Comparison of ENCODE assay signal across 16 cellular contexts in the genomic region with DNA sequence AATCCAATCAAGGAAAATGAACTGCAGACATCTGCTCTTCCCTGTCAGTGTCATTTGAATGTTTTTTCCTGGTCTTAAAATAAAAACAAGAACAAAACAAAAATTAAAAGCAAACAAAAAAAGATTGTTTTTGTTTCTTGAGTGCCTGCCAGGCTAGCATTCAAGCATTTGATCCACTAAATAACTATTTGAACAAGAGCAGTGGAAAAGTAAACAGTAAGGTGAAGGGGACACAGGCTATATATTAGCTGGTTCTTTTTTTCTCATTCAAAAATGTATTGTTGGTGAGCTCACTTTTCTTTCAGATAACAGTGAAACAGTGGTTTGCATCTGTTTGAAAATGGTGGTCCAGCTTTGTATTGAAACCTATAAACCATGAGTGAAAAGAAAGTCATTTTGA.
DNase-seq lines count a peak whose midpoint lies in the region; FAIRE-seq and TF ChIP-seq lines count a peak whose summit lies in the region.
"Had no signal": no experiment of that assay in that cellular context is flagged by ENCODE, and none has a peak within 500 bp of the region (broad histone marks: within the 10 kb centered on the region; RNA-seq: fewer than 3 reads in every experiment).

No MANE protein-coding gene starts in this region.

- CTCF ChIA-PET in Caco-2 (lab: Charles Lee), result no interaction called here

- H3K4me3 ChIP-seq in Caco-2 (ENCODE audit: low read depth, low read length) (no peak overlapping the region), coronary artery (no peak overlapping the region)
- H3K4me3 ChIP-seq: SK-N-MC had no signal

- H3K9me3 ChIP-seq in Caco-2 (no peaks in the 10 kb centered on the region), H9 (ENCODE audit: control insufficient read depth, low read depth, low read length) (no peaks in the 10 kb centered on the region)

- no TSS peak for BruUV-seq in Caco-2 (replicated peaks; lab: Mats Ljungman, UMichigan)

- H2BK120ac ChIP-seq in H9 (ENCODE audit: low read depth, low read length, poor library complexity, severe bottlenecking), result no peak overlapping the region

- FAIRE-seq in islet of Langerhans (lab: Jason Lieb, UNC), result peak; percentile 97
- FAIRE-seq: H1 had no signal

- no peak overlapping the region for H3K4me2 ChIP-seq in H9 (ENCODE audit: insufficient read depth, insufficient read length, low read length)

- no peaks in the 10 kb centered on the region for H3K9me3 Mint-ChIP-seq in Caco-2 (ENCODE audit: unreplicated experiment)
- H3K9me3 Mint-ChIP-seq in H9, result no peaks in the 10 kb centered on the region

- no peak overlapping the region for H2BK20ac ChIP-seq in H9 (ENCODE audit: low read depth, low read length, poor library complexity, severe bottlenecking)

- H4K5ac ChIP-seq in H9 (ENCODE audit: insufficient read length, low read depth, low read length), result no peak overlapping the region

- TF ChIP-seq CTCF in 22Rv1 (IDR thresholded peaks at IDR 0.05) (no peak), Caco-2 (IDR thresholded peaks at IDR 0.05; ENCODE audit: insufficient read depth in 1 of 2, low read depth in 1 of 2, low read length in 1 of 2, severe bottlenecking in 1 of 2, unreplicated experiment in 1 of 2) (no peak), H9 (conservative IDR thresholded peaks at IDR 0.05) (no peak), coronary artery (IDR thresholded peaks at IDR 0.05) (no peak)

- H3K79me1 ChIP-seq in H9 (ENCODE audit: insufficient read depth, low read depth, low read length, poor library complexity, severe bottlenecking), result no peaks in the 10 kb centered on the region

- H4K8ac ChIP-seq in H9 (replicated peaks; ENCODE audit: insufficient read length, low read depth, low read length), result no peak overlapping the region

- H3K18ac ChIP-seq in H9 (ENCODE audit: insufficient read length, low read depth, low read length), result no peak overlapping the region

- H3K4me1 Mint-ChIP-seq in Caco-2 (ENCODE audit: low read depth, unreplicated experiment) (no peaks in the 10 kb centered on the region), H9 (no peaks in the 10 kb centered on the region)

- H3K4me3 Mint-ChIP-seq in Caco-2 (ENCODE audit: unreplicated experiment), result no peak overlapping the region
- H3K4me3 Mint-ChIP-seq in H9, result no peak overlapping the region

- no peak overlapping the region for H3K9ac ChIP-seq in H9 (ENCODE audit: extremely low read depth, insufficient read length, low read length)

- no peak overlapping the region for H2BK12ac ChIP-seq in H9 (ENCODE audit: insufficient read length, low read depth, low read length)

- H3K23ac ChIP-seq in H9 (ENCODE audit: insufficient read length, low read depth, low read length), result no peak overlapping the region

- H3K4ac ChIP-seq in H9 (ENCODE audit: low read depth, low read length), result no peak overlapping the region

- intact Hi-C loops in Caco-2 (cut with micrococcal nuclease; ENCODE audit: unreplicated experiment), result no loop called here

- no peaks in the 10 kb centered on the region for H4K20me1 ChIP-seq in H9 (ENCODE audit: control insufficient read depth, insufficient read depth, insufficient read length)

- POLR2A ChIA-PET in Caco-2 (lab: Charles Lee), result no interaction called here

- H3T11ph ChIP-seq in H9 (ENCODE audit: low read length), result no peak overlapping the region

- no peaks in the 10 kb centered on the region for H3K36me3 Mint-ChIP-seq in Caco-2 (ENCODE audit: insufficient read depth, unreplicated experiment)
- no peaks in the 10 kb centered on the region for H3K36me3 Mint-ChIP-seq in H9 (ENCODE audit: insufficient read depth in 1 of 3, low read depth in 3 of 3)

- no peak overlapping the region for H3K56ac ChIP-seq in H9 (ENCODE audit: insufficient read length, low read depth, low read length)

- no peak overlapping the region for H3K14ac ChIP-seq in H9 (ENCODE audit: insufficient read depth, low read length)

- H2BK15ac ChIP-seq in H9 (ENCODE audit: low read depth, low read length), result no peak overlapping the region

- no peak overlapping the region for H2AFZ ChIP-seq in H9 (ENCODE audit: low read length)

- no peaks in the 10 kb centered on the region for H3K36me3 ChIP-seq in Caco-2 (ENCODE audit: control insufficient read depth, insufficient read depth, low read length)

- H3K27me3 Mint-ChIP-seq in Caco-2 (ENCODE audit: insufficient read depth, unreplicated experiment) (no peaks in the 10 kb centered on the region), H9 (ENCODE audit: low read depth) (no peaks in the 10 kb centered on the region)

- H3K27ac Mint-ChIP-seq in Caco-2 (ENCODE audit: unreplicated experiment) (no peak overlapping the region), H9 (no peak overlapping the region)

- H2BK5ac ChIP-seq in H9 (ENCODE audit: insufficient read length, low read length), result no peak overlapping the region

- no peaks in the 10 kb centered on the region for H3K23me2 ChIP-seq in H9 (ENCODE audit: insufficient read length, low read depth, low read length, poor library complexity, severe bottlenecking)

- H3K4me1 ChIP-seq in Caco-2 (no peaks in the 10 kb centered on the region), H9 (ENCODE audit: insufficient read depth, low read length) (no peaks in the 10 kb centered on the region)

- H3K27ac ChIP-seq in 22Rv1 (peak overlapping the region; percentile 67), H9 (ENCODE audit: insufficient read length, low read depth, low read length) (no peak overlapping the region), coronary artery (no peak overlapping the region)
- H3K27ac ChIP-seq: SK-N-MC had no signal

- no peak overlapping the region for H4K91ac ChIP-seq in H9 (ENCODE audit: insufficient read length, low read depth, low read length)

- H3K27me3 ChIP-seq in Caco-2 (replicated peaks; ENCODE audit: control insufficient read depth, insufficient read depth, low read length), result no peaks in the 10 kb centered on the region
- H3K27me3 ChIP-seq in H9 (ENCODE audit: insufficient read depth, low read length), result no peaks in the 10 kb centered on the region

- DNase-seq in DMS53 treated with DMSO at 0.1 percent for 48 hours (lab: John Stamatoyannopoulos, UW; ENCODE audit: unreplicated experiment) (peak; percentile 25), NCI-H748 treated with DMSO at 0.1 percent for 48 hours (lab: John Stamatoyannopoulos, UW) (peak; percentile 57), Caco-2 (no peak), activated T-cell treated with anti-CD3 and anti-CD28 coated beads for 4 hours (no peak), H9 (no peak), coronary artery (ENCODE audit: low spot score) (no peak)
- DNase-seq: AML-193, EL, KG1, NCI-H1436 treated with DMSO at 0.1 percent for 48 hours, NCI-H524, T-helper 1 cell had no signal

- no peaks in the 10 kb centered on the region for H3K79me2 ChIP-seq in H9 (ENCODE audit: insufficient read depth, low read length)

- no peak overlapping the region for H2AK5ac ChIP-seq in H9 (ENCODE audit: insufficient read length, low read length)

Comparison
In these comparisons a context has a peak if more than half of its experiments do, and no peak if none do; other contexts are left out.
1. DNase-seq: peak in DMS53 treated with DMSO at 0.1 percent for 48 hours (single experiment) and NCI-H748 treated with DMSO at 0.1 percent for 48 hours (single experiment); none in Caco-2 (0 of 2), activated T-cell treated with anti-CD3 and anti-CD28 coated beads for 4 hours (single experiment), H9 (single experiment) and coronary artery (single experiment).